ENCODE assay signal across 2 cellular contexts in the genomic region with DNA sequence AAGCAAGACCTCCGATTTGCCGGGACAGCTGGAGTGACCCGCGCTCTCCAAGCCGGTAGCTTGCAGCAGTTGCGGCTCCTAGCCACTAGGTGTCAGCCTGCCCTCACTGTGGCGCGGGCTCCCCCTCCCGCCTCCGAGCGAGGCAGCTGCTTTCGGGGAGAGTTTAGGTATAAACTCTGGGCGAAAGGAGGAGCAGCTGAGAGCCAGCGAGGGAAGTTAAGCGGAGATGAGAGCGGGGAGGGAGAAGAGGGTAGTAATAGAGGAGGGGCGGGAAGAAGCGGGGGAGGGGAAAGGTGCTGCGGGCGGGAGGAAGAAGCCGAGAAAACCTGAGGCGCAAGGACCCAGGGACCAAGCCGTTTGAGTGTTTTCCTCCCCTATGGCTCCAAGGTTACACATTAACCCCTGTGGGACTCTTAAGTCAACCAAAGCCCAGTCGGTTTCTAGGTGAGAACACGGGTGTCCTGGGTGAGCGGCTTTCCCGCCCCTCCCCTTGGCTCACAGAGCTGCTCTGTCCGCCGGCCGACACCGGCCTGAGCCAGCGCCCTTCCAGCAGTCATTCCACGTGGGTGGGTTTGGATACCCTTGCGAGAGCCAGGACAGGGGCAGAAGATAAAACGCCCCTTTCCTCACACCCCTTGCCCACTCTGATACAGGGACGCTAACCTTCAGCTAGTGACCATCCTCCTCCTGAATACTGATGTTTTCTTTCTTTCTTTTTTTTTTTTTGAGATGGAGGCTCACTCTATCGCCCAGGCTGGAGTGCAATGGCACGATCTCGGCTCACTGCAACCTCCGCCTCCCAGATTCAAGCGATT.
TF ChIP-seq lines count a peak whose summit lies in the region.

No MANE protein-coding gene starts in this region.

TF ChIP-seq in HEK293T, 16 proteins besides CTCF, POLR2A, EP300 and RAD21 (continued from another document):
- no peak for TF ChIP-seq HDGF (IDR thresholded peaks at IDR 0.05; ENCODE audit: borderline replicate concordance)
- TF ChIP-seq ZNF384 (IDR thresholded peaks at IDR 0.05): peak; percentile 49; the same call in 1 of the 2 replicates
- no peak for TF ChIP-seq BHLHE40 (IDR thresholded peaks at IDR 0.05; ENCODE audit: borderline replicate concordance)
- TF ChIP-seq ELF4 (IDR thresholded peaks at IDR 0.05): no peak
- no peak for TF ChIP-seq ARNT (IDR thresholded peaks at IDR 0.05)
- TF ChIP-seq TARDBP (IDR thresholded peaks at IDR 0.05): no peak
- no peak for TF ChIP-seq NFRKB (IDR thresholded peaks at IDR 0.05)

TF ChIP-seq in SK-N-SH, 30 proteins besides CTCF, POLR2A, EP300 and RAD21:
- TF ChIP-seq, protein P1, sequence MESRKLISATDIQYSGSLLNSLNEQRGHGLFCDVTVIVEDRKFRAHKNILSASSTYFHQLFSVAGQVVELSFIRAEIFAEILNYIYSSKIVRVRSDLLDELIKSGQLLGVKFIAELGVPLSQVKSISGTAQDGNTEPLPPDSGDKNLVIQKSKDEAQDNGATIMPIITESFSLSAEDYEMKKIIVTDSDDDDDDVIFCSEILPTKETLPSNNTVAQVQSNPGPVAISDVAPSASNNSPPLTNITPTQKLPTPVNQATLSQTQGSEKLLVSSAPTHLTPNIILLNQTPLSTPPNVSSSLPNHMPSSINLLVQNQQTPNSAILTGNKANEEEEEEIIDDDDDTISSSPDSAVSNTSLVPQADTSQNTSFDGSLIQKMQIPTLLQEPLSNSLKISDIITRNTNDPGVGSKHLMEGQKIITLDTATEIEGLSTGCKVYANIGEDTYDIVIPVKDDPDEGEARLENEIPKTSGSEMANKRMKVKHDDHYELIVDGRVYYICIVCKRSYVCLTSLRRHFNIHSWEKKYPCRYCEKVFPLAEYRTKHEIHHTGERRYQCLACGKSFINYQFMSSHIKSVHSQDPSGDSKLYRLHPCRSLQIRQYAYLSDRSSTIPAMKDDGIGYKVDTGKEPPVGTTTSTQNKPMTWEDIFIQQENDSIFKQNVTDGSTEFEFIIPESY (IDR thresholded peaks at IDR 0.05; ENCODE audit: borderline replicate concordance, low read depth): no peak; the same call in 1 of the 2 replicates
- TF ChIP-seq NRF1 (IDR thresholded peaks at IDR 0.05; ENCODE audit: low read depth, low read length): no peak
- TF ChIP-seq TCF12 (IDR thresholded peaks at IDR 0.05): peak; percentile 52; the same call in 1 of the 2 replicates
- no peak for TF ChIP-seq RCOR1 (IDR thresholded peaks at IDR 0.05; ENCODE audit: low read length)
- TF ChIP-seq, protein P2, sequence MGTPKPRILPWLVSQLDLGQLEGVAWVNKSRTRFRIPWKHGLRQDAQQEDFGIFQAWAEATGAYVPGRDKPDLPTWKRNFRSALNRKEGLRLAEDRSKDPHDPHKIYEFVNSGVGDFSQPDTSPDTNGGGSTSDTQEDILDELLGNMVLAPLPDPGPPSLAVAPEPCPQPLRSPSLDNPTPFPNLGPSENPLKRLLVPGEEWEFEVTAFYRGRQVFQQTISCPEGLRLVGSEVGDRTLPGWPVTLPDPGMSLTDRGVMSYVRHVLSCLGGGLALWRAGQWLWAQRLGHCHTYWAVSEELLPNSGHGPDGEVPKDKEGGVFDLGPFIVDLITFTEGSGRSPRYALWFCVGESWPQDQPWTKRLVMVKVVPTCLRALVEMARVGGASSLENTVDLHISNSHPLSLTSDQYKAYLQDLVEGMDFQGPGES (IDR thresholded peaks at IDR 0.05; ENCODE audit: low read depth, low read length): no peak
- TF ChIP-seq, protein P3, sequence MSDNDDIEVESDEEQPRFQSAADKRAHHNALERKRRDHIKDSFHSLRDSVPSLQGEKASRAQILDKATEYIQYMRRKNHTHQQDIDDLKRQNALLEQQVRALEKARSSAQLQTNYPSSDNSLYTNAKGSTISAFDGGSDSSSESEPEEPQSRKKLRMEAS (IDR thresholded peaks at IDR 0.05; ENCODE audit: low read depth): no peak
- TF ChIP-seq TAF1 (IDR thresholded peaks at IDR 0.05; ENCODE audit: borderline replicate concordance, low read depth, low read length): 0 out of 2 replicates have a peak, but pooled peaks have one; percentile 35
- TF ChIP-seq, protein P4, sequence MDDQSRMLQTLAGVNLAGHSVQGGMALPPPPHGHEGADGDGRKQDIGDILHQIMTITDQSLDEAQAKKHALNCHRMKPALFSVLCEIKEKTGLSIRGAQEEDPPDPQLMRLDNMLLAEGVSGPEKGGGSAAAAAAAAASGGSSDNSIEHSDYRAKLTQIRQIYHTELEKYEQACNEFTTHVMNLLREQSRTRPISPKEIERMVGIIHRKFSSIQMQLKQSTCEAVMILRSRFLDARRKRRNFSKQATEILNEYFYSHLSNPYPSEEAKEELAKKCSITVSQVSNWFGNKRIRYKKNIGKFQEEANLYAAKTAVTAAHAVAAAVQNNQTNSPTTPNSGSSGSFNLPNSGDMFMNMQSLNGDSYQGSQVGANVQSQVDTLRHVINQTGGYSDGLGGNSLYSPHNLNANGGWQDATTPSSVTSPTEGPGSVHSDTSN (IDR thresholded peaks at IDR 0.05): no peak
- no peak for TF ChIP-seq EZH2phosphoT487 (IDR thresholded peaks at IDR 0.05; ENCODE audit: borderline replicate concordance, low read depth)
- peak; percentile 90 for TF ChIP-seq SMC3 (IDR thresholded peaks at IDR 0.05; ENCODE audit: low read depth, low read length)
- no peak for TF ChIP-seq GATA2 (CRISPR knock-in tag; IDR thresholded peaks at IDR 0.05)
- no peak for TF ChIP-seq MEF2A (IDR thresholded peaks at IDR 0.05; ENCODE audit: borderline replicate concordance, low read depth)
- TF ChIP-seq SIN3A (IDR thresholded peaks at IDR 0.05; ENCODE audit: borderline replicate concordance, low read depth, low read length): peak; percentile 85; the same call in 1 of the 2 replicates
- TF ChIP-seq RXRA (IDR thresholded peaks at IDR 0.05; ENCODE audit: borderline replicate concordance, low read depth): no peak
- TF ChIP-seq POLR2AphosphoS5 (IDR thresholded peaks at IDR 0.05; ENCODE audit: low read depth, low read length): no peak
- TF ChIP-seq GABPA (IDR thresholded peaks at IDR 0.05; ENCODE audit: low read depth): no peak
- 0 out of 2 replicates have a peak, but pooled peaks have one; percentile 27 for TF ChIP-seq FOXM1 (IDR thresholded peaks at IDR 0.05; ENCODE audit: low read depth)
- no peak for TF ChIP-seq NFIC (IDR thresholded peaks at IDR 0.05; ENCODE audit: borderline replicate concordance)
- TF ChIP-seq FOSL2 (IDR thresholded peaks at IDR 0.05; ENCODE audit: borderline replicate concordance, low read depth): no peak
- TF ChIP-seq, protein P5, sequence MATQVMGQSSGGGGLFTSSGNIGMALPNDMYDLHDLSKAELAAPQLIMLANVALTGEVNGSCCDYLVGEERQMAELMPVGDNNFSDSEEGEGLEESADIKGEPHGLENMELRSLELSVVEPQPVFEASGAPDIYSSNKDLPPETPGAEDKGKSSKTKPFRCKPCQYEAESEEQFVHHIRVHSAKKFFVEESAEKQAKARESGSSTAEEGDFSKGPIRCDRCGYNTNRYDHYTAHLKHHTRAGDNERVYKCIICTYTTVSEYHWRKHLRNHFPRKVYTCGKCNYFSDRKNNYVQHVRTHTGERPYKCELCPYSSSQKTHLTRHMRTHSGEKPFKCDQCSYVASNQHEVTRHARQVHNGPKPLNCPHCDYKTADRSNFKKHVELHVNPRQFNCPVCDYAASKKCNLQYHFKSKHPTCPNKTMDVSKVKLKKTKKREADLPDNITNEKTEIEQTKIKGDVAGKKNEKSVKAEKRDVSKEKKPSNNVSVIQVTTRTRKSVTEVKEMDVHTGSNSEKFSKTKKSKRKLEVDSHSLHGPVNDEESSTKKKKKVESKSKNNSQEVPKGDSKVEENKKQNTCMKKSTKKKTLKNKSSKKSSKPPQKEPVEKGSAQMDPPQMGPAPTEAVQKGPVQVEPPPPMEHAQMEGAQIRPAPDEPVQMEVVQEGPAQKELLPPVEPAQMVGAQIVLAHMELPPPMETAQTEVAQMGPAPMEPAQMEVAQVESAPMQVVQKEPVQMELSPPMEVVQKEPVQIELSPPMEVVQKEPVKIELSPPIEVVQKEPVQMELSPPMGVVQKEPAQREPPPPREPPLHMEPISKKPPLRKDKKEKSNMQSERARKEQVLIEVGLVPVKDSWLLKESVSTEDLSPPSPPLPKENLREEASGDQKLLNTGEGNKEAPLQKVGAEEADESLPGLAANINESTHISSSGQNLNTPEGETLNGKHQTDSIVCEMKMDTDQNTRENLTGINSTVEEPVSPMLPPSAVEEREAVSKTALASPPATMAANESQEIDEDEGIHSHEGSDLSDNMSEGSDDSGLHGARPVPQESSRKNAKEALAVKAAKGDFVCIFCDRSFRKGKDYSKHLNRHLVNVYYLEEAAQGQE (IDR thresholded peaks at IDR 0.05; ENCODE audit: low read depth, low read length): peak; percentile 55; the same call in 1 of the 2 replicates
- no peak for TF ChIP-seq ELF1 (IDR thresholded peaks at IDR 0.05)
- TF ChIP-seq CHD2 (IDR thresholded peaks at IDR 0.05; ENCODE audit: low read length, partially characterized antibody): peak; percentile 52
- TF ChIP-seq YY1 (IDR thresholded peaks at IDR 0.05; ENCODE audit: low read depth): no peak
- TF ChIP-seq JUND (IDR thresholded peaks at IDR 0.05): no peak
- no peak for TF ChIP-seq RFX5 (IDR thresholded peaks at IDR 0.05; ENCODE audit: low read length)
- TF ChIP-seq MXI1 (IDR thresholded peaks at IDR 0.05; ENCODE audit: low read depth, low read length): peak; percentile 57
- no peak for TF ChIP-seq TEAD4 (IDR thresholded peaks at IDR 0.05; ENCODE audit: borderline replicate concordance, insufficient read depth)
- TF ChIP-seq, protein P6, sequence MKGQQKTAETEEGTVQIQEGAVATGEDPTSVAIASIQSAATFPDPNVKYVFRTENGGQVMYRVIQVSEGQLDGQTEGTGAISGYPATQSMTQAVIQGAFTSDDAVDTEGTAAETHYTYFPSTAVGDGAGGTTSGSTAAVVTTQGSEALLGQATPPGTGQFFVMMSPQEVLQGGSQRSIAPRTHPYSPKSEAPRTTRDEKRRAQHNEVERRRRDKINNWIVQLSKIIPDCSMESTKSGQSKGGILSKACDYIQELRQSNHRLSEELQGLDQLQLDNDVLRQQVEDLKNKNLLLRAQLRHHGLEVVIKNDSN (IDR thresholded peaks at IDR 0.05; ENCODE audit: borderline replicate concordance, low read depth): no peak
- TF ChIP-seq, protein P7, sequence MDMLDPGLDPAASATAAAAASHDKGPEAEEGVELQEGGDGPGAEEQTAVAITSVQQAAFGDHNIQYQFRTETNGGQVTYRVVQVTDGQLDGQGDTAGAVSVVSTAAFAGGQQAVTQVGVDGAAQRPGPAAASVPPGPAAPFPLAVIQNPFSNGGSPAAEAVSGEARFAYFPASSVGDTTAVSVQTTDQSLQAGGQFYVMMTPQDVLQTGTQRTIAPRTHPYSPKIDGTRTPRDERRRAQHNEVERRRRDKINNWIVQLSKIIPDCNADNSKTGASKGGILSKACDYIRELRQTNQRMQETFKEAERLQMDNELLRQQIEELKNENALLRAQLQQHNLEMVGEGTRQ (IDR thresholded peaks at IDR 0.05; ENCODE audit: borderline replicate concordance, low read depth, low read length): no peak
- no peak for TF ChIP-seq FOXJ3 (CRISPR knock-in tag; IDR thresholded peaks at IDR 0.05)
